Comparison of ENCODE assay signal across 1 cellular context in the genomic region with DNA sequence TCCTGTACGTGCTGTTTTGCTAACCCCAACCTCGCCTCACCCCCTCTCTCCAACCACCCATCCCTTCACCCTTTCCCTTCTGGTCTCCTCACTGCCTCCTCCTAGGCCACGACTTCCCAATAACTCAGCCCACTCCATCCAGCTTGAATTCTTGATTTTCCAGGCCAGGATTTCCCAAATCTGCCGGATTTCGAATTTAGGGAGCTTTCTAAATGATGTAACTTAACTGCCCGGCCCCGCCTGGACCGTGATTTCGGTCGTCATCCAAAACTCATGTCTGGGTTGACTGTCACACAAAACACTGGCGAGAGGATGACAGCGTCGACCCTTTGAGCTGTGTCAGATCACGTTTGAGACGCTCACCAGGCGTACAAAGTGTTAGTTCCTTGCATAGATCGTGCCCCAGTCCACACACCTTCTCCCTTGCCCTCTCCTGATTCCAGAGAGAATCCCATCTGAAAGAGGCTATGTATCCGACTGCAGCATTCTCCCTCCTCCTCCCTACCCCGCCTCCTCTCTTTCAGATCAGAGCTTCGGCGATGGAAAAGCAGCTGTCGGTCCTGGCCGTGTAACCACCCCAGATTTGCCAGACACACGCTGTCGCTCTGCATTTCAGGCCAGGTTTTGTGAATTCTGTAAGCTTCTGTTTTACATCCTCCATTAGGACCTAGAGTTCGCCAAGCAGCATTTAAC.
TF ChIP-seq lines count a peak whose summit lies in the region.

No MANE protein-coding gene starts in this region.

TF ChIP-seq in H1, 55 proteins besides CTCF, POLR2A, EP300 and RAD21:
- TF ChIP-seq SUZ12 (IDR thresholded peaks at IDR 0.05; ENCODE audit: low read length) (peak; percentile 57; the same call in 1 of the 2 replicates), SIN3A (conservative IDR thresholded peaks at IDR 0.05 in 1 of 2, IDR thresholded peaks at IDR 0.05 in 1 of 2; ENCODE audit: low read depth in 1 of 2, low read length in 2 of 2) (peak; percentile 77 to 78; a peak in 3 of 4 replicates), RNF2 (IDR thresholded peaks at IDR 0.05; ENCODE audit: borderline replicate concordance, low read depth, low read length, missing control alignments, poor library complexity, severe bottlenecking) (peak; percentile 45), KDM4A (IDR thresholded peaks at IDR 0.05; ENCODE audit: low read depth, low read length, severe bottlenecking) (peak; percentile 57), RBBP5 (IDR thresholded peaks at IDR 0.05; ENCODE audit: borderline replicate concordance, low read depth, low read length) (0 out of 2 replicates have a peak, but pooled peaks have one; percentile 46), SAP30 (IDR thresholded peaks at IDR 0.05; ENCODE audit: insufficient read depth, insufficient replicate concordance, low read length) (peak; percentile 29), ASH2L (IDR thresholded peaks at IDR 0.05; ENCODE audit: low read length) (peak; percentile 56), BCL11A (IDR thresholded peaks at IDR 0.05; ENCODE audit: low read depth in 2 of 2, low read length in 2 of 2) (no peak), CHD1 (IDR thresholded peaks at IDR 0.05; ENCODE audit: low read depth, low read length) (no peak), EZH2 (IDR thresholded peaks at IDR 0.05; ENCODE audit: low read depth, low read length, severe bottlenecking) (peak; percentile 45)
